10 cellular contexts compared by ENCODE assay signal in the genomic region with DNA sequence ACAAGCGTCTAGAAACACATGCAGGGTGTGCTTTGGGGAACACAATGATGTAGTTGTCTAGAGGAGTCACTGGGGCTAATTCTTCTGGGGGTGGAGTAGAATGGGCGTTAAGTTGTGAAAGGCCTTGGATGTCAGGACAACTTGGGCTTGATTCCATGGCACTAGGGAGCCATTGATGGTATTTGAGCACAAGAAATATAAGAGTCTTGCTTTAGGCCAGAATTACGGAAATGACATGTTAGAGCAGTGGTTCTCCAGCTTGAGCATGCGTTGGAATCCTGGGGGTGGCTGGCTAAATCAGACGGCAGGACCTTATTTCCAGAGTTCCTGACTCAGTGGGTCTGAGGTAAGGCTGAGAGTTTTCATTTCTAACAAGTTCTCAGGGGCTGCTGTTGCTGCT.
"Had no signal": no experiment of that assay in that cellular context is flagged by ENCODE, and none has a peak within 500 bp of the region (broad histone marks: within the 10 kb centered on the region; RNA-seq: fewer than 3 reads in every experiment).

No MANE protein-coding gene starts in this region.

- H3K27me3 Mint-ChIP-seq: activated naive CD4-positive, alpha-beta T cell treated with anti-CD3 and anti-CD28 coated beads, Interleukin-2, amount 50 U/mL, for 24 hours had no signal

- H3K36me3 Mint-ChIP-seq: activated naive CD4-positive, alpha-beta T cell treated with anti-CD3 and anti-CD28 coated beads, Interleukin-2, amount 50 U/mL, for 24 hours had no signal

- H3K4me3 Mint-ChIP-seq: activated naive CD4-positive, alpha-beta T cell treated with anti-CD3 and anti-CD28 coated beads, Interleukin-2, amount 50 U/mL, for 24 hours; central memory CD8-positive, alpha-beta T cell; effector memory CD8-positive, alpha-beta T cell had no signal

- H3K4me1 ChIP-seq: esophagus muscularis mucosa, uterus had no signal

- H3K4me3 ChIP-seq: body of pancreas, esophagus muscularis mucosa, thyroid gland, uterus had no signal

- H3K27ac ChIP-seq: body of pancreas, esophagus muscularis mucosa, thyroid gland, uterus had no signal

- H3K27me3 ChIP-seq: body of pancreas, esophagus muscularis mucosa, thyroid gland, uterus had no signal

- DNase-seq: activated T-cell treated with anti-CD3 and anti-CD28 coated beads, Interleukin-2, amount 50 U/mL, for 1 hour; effector memory CD8-positive, alpha-beta T cell; foreskin fibroblast; retina; uterus had no signal

- H3K9me3 ChIP-seq: body of pancreas, thyroid gland, uterus had no signal

- H3K9me3 Mint-ChIP-seq: activated naive CD4-positive, alpha-beta T cell treated with anti-CD3 and anti-CD28 coated beads, Interleukin-2, amount 50 U/mL, for 24 hours; central memory CD8-positive, alpha-beta T cell; effector memory CD8-positive, alpha-beta T cell had no signal

- H3K27ac Mint-ChIP-seq: activated naive CD4-positive, alpha-beta T cell treated with anti-CD3 and anti-CD28 coated beads, Interleukin-2, amount 50 U/mL, for 24 hours; effector memory CD8-positive, alpha-beta T cell had no signal

- ATAC-seq: body of pancreas; effector memory CD8-positive, alpha-beta T cell had no signal

- H3K36me3 ChIP-seq: esophagus muscularis mucosa, thyroid gland, uterus had no signal
